Comparison of ENCODE assay signal across 8 cellular contexts in genomic region chr17:55356440-55357328, GRCh38.
DNase-seq lines count a peak whose midpoint lies in the region; ATAC-seq and TF ChIP-seq lines count a peak whose summit lies in the region.

No MANE protein-coding gene starts in this region.

- no peak overlapping the region for H3K27ac Mint-ChIP-seq in Calu3 (ENCODE audit: unreplicated experiment)
- H3K27ac Mint-ChIP-seq in activated CD4-positive, alpha-beta memory T cell treated with anti-CD3 and anti-CD28 coated beads for 36 hours, result no peak overlapping the region
- no peak overlapping the region for H3K27ac Mint-ChIP-seq in effector memory CD8-positive, alpha-beta T cell

- POLR2A ChIA-PET in activated CD4-positive, alpha-beta memory T cell treated with anti-CD3 and anti-CD28 coated beads for 36 hours (lab: Charles Lee), result no interaction called here

- ATAC-seq in GM21360 (IDR thresholded peaks at IDR 0.05; ENCODE audit: unreplicated experiment), result peak; percentile 94
- ATAC-seq in HG03571 (IDR thresholded peaks at IDR 0.05; ENCODE audit: unreplicated experiment), result peak; percentile 95
- peak; percentile 89 for ATAC-seq in effector memory CD8-positive, alpha-beta T cell (replicated peaks)

- H3K36me3 Mint-ChIP-seq in Calu3 (ENCODE audit: insufficient read depth, unreplicated experiment), result no peaks in the 10 kb centered on the region
- peaks cover 3% of the 10 kb centered on the region for H3K36me3 Mint-ChIP-seq in activated CD4-positive, alpha-beta memory T cell treated with anti-CD3 and anti-CD28 coated beads for 36 hours
- H3K36me3 Mint-ChIP-seq in effector memory CD8-positive, alpha-beta T cell (ENCODE audit: insufficient read depth), result no peaks in the 10 kb centered on the region

- peak; percentile 32 for TF ChIP-seq CTCF in Calu3 (IDR thresholded peaks at IDR 0.05; ENCODE audit: unreplicated experiment)

- no peaks in the 10 kb centered on the region for H3K9me3 Mint-ChIP-seq in Calu3 (ENCODE audit: low read depth, unreplicated experiment)
- H3K9me3 Mint-ChIP-seq in activated CD4-positive, alpha-beta memory T cell treated with anti-CD3 and anti-CD28 coated beads for 36 hours, result peaks cover 11% of the 10 kb centered on the region
- H3K9me3 Mint-ChIP-seq in effector memory CD8-positive, alpha-beta T cell, result peaks cover 0 to 5% of the 10 kb centered on the region in 2 donors

- no peak overlapping the region for H3K4me3 Mint-ChIP-seq in Calu3 (ENCODE audit: low read depth, unreplicated experiment)
- H3K4me3 Mint-ChIP-seq in activated CD4-positive, alpha-beta memory T cell treated with anti-CD3 and anti-CD28 coated beads for 36 hours, result no peak overlapping the region
- H3K4me3 Mint-ChIP-seq in effector memory CD8-positive, alpha-beta T cell, result no peak overlapping the region

- H3K27me3 Mint-ChIP-seq in Calu3 (ENCODE audit: unreplicated experiment), result no peaks in the 10 kb centered on the region
- peaks cover 4% of the 10 kb centered on the region for H3K27me3 Mint-ChIP-seq in activated CD4-positive, alpha-beta memory T cell treated with anti-CD3 and anti-CD28 coated beads for 36 hours
- peaks cover 6 to 13% of the 10 kb centered on the region in 2 donors for H3K27me3 Mint-ChIP-seq in effector memory CD8-positive, alpha-beta T cell

- CTCF ChIA-PET in Calu3 (lab: Charles Lee), result interaction anchor here (1.0 to 1.4 kb wide), 2 partner anchors 23 to 158 kb away, joined by 3 to 4 read pairs; no protein-coding TSS in a partner anchor
- CTCF ChIA-PET in activated CD4-positive, alpha-beta memory T cell treated with anti-CD3 and anti-CD28 coated beads for 36 hours (lab: Charles Lee), result interaction anchor here (0.6 to 5.6 kb wide), 38 partner anchors 8 to 379 kb away, joined by 3 to 87 read pairs (median 4); no protein-coding TSS in a partner anchor

- no TSS peak for BruUV-seq in Calu3 (replicated peaks; lab: Mats Ljungman, UMichigan)

- intact Hi-C loops in Calu3 (cut with micrococcal nuclease; ENCODE audit: unreplicated experiment), result loop anchor here (5.0 kb wide), 1 partner anchor 156 kb away; the partner anchor contains the start of gene SMIM36
- intact Hi-C loops in activated CD4-positive, alpha-beta memory T cell treated with anti-CD3 and anti-CD28 coated beads for 36 hours (cut with micrococcal nuclease), result loop anchor here (1.0 kb wide), 1 partner anchor 158 kb away; no protein-coding TSS in a partner anchor

- H3K4me1 Mint-ChIP-seq in Calu3 (ENCODE audit: low read depth, unreplicated experiment), result no peaks in the 10 kb centered on the region
- H3K4me1 Mint-ChIP-seq in activated CD4-positive, alpha-beta memory T cell treated with anti-CD3 and anti-CD28 coated beads for 36 hours (ENCODE audit: low read depth), result peaks cover 2% of the 10 kb centered on the region
- H3K4me1 Mint-ChIP-seq in effector memory CD8-positive, alpha-beta T cell (ENCODE audit: low read depth in 2 of 2), result no peaks in the 10 kb centered on the region

- DNase-seq in Calu3 (peak; percentile 70), NCI-H748 treated with DMSO at 0.1 percent for 48 hours (lab: John Stamatoyannopoulos, UW) (peak; percentile 39), midbrain (lab: John Stamatoyannopoulos, UW) (peak; percentile 76)
- peak; percentile 81 for DNase-seq in activated CD4-positive, alpha-beta memory T cell treated with anti-CD3 and anti-CD28 coated beads for 36 hours
- peak; percentile 55 to 61 (median 57) for DNase-seq in effector memory CD8-positive, alpha-beta T cell
- DNase-seq in stimulated activated CD8-positive, alpha-beta memory T cell treated with anti-CD3 and anti-CD28 coated beads, Interleukin-7, amount 100 ng/mL, for 4 hours (ENCODE audit: low read depth in 2 of 2), result peak; percentile 24 to 60

Comparison
In these comparisons a context has a peak if more than half of its experiments do, and no peak if none do; other contexts are left out.
1. Peak in every context shown above with its lines: DNase-seq and ATAC-seq.